ENCODE assay signal across 8 cellular contexts in genomic region chr22:18110194-18110943, GRCh38. TPM values are rescaled to one million over a fixed set of nuclear protein-coding genes. Genes with fewer than 3 reads are reported as not detected.
DNase-seq lines count a peak whose midpoint lies in the region; ATAC-seq and TF ChIP-seq lines count a peak whose summit lies in the region.

TUBA8 (plus strand) TSS chr22:18110809; CDS start chr22:18110866, 57 bp downstream.

- peak within 1 kb of the TSS; percentile 61 for H3K4me2 ChIP-seq in parathyroid adenoma (ENCODE audit: low read length)

- peak within 1 kb of the TSS; percentile 75 for H2AFZ ChIP-seq in parathyroid adenoma

- H3K4me1 ChIP-seq in parathyroid adenoma = no peaks in the 10 kb centered on the region

- POLR2A ChIA-PET in BJ (lab: Charles Lee) = no interaction called here

- peak within 1 kb of the TSS; percentile 41 for H3K4me3 ChIP-seq in BJ (ENCODE audit: low read depth, low read length)
- H3K4me3 ChIP-seq in parathyroid adenoma (ENCODE audit: low read depth, low read length) = peak within 1 kb of the TSS; percentile 40

- DNase-seq in BJ (ENCODE audit: low read depth) (no peak), NCI-H526 (lab: John Stamatoyannopoulos, UW) (peak; percentile 3 to 66), cardiac septum (ENCODE audit: low spot score) (peak; percentile 85), erythroblast (lab: John Stamatoyannopoulos, UW) (no peak)
- DNase-seq in activated naive CD4-positive, alpha-beta T cell treated with anti-CD3 and anti-CD28 coated beads, Interleukin-2, amount 50 U/mL, for 72 hours (ENCODE audit: low spot score in 2 of 2) = peak in 1 of 2 donors; percentile 32

- no peak within 1 kb of the TSS for H3K9ac ChIP-seq in parathyroid adenoma

- H3K27me3 ChIP-seq in BJ (ENCODE audit: control insufficient read depth, insufficient read depth, low read length) (peaks cover 3% of the 10 kb centered on the region), parathyroid adenoma (ENCODE audit: control insufficient read depth, insufficient read depth, low read length) (no peaks in the 10 kb centered on the region)

- peaks cover 0 to 11% of the 10 kb centered on the region in 2 donors for H3K9me3 Mint-ChIP-seq in activated naive CD4-positive, alpha-beta T cell treated with anti-CD3 and anti-CD28 coated beads, Interleukin-2, amount 50 U/mL, for 72 hours

- CTCF ChIA-PET in BJ (lab: Yijun Ruan, JAX) = no interaction called here

- H3K36me3 Mint-ChIP-seq in activated naive CD4-positive, alpha-beta T cell treated with anti-CD3 and anti-CD28 coated beads, Interleukin-2, amount 50 U/mL, for 72 hours = peaks cover 15 to 36% of the 10 kb centered on the region in 2 donors

- no peaks in the 10 kb centered on the region for H3K79me2 ChIP-seq in parathyroid adenoma

- H3K36me3 ChIP-seq in BJ (ENCODE audit: control insufficient read depth, insufficient read depth, low read length) = no peaks in the 10 kb centered on the region
- no peaks in the 10 kb centered on the region for H3K36me3 ChIP-seq in parathyroid adenoma (ENCODE audit: control insufficient read depth, insufficient read depth, low read length)

- ATAC-seq in GM21526 (IDR thresholded peaks at IDR 0.05; ENCODE audit: low FRiP score, unreplicated experiment) (peak; percentile 43), GM18520 (IDR thresholded peaks at IDR 0.05; ENCODE audit: unreplicated experiment) (no peak)
- ATAC-seq in activated naive CD4-positive, alpha-beta T cell treated with anti-CD3 and anti-CD28 coated beads, Interleukin-2, amount 50 U/mL, for 72 hours = peak; percentile 41 to 63

- peak within 1 kb of the TSS in 1 of 2 donors; percentile 55 for H3K27ac Mint-ChIP-seq in activated naive CD4-positive, alpha-beta T cell treated with anti-CD3 and anti-CD28 coated beads, Interleukin-2, amount 50 U/mL, for 72 hours

- no peak within 1 kb of the TSS for H3K27ac ChIP-seq in parathyroid adenoma

- no peak for TF ChIP-seq POLR2A in erythroblast (IDR thresholded peaks at IDR 0.05; ENCODE audit: low read length)

- no peaks in the 10 kb centered on the region for H3K9me3 ChIP-seq in parathyroid adenoma (ENCODE audit: control insufficient read depth, low read length)

- intact Hi-C loops in cardiac septum (cut with DNase I) = no loop called here

- TF ChIP-seq CTCF in BJ (IDR thresholded peaks at IDR 0.05; ENCODE audit: insufficient read depth, low read depth, low read length) (no peak), parathyroid adenoma (IDR thresholded peaks at IDR 0.05) (no peak)

RNA-seq across cellular contexts. Expression of gene TUBA8, which starts in this region (rescaled TPM):
- 1.2 and 1.3 TPM in 2 replicates for polyA plus RNA-seq in BJ (2011; rRNA removed)
- 0.82 and 3.0 TPM in 2 replicates for polyA minus RNA-seq in BJ (2011; rRNA and poly(A)+ RNA removed)
- total RNA-seq in activated naive CD4-positive, alpha-beta T cell treated with anti-CD3 and anti-CD28 coated beads, Interleukin-2, amount 50 U/mL, for 72 hours = 1 to 10 TPM; 1.1 to 1.6 TPM
- total RNA-seq in cardiac septum = 84.0 TPM

Comparison
In these comparisons a context has a peak if more than half of its experiments do, and no peak if none do; other contexts are left out.
1. RNA of gene TUBA8 (total RNA-seq): 84.0 TPM in cardiac septum (single experiment); 1.1 to 1.6 TPM in activated naive CD4-positive, alpha-beta T cell treated with anti-CD3 and anti-CD28 coated beads, Interleukin-2, amount 50 U/mL, for 72 hours; every median in the first group is over 10 times any median in the second.
2. DNase-seq: peak in NCI-H526 (2 of 2) and cardiac septum (single experiment); none in BJ (single experiment) and erythroblast (0 of 2).